In genomic region chr1:119714583-119714982, GRCh38 we compare ENCODE assay signal across 12 cellular contexts. TPM values are rescaled to one million over a fixed set of nuclear protein-coding genes. Genes with fewer than 3 reads are reported as not detected.
DNase-seq lines count a peak whose midpoint lies in the region; ATAC-seq and TF ChIP-seq lines count a peak whose summit lies in the region.
"Had no signal": no experiment of that assay in that cellular context is flagged by ENCODE, and none has a peak within 500 bp of the region (broad histone marks: within the 10 kb centered on the region; RNA-seq: fewer than 3 reads in every experiment).

No MANE protein-coding gene starts in this region.

- H3K9ac ChIP-seq in iPS-18a (ENCODE audit: low read length) = no peak overlapping the region

- peak in 1 of 2 donors; percentile 50 for DNase-seq in cardiac muscle cell (ENCODE audit: low read depth in 1 of 2, low spot score in 1 of 2)
- no peak for DNase-seq in Right ventricle myocardium superior
- DNase-seq in activated T-helper 2 cell treated with anti-CD3 and anti-CD28 coated beads, Interferon-gamma antibody, Interleukin-2, Interleukin-4, amounts not matched to agents 10 μg/mL and 5 μg/mL and 100 μg/mL, durations not matched to agents 14 hours and 24 hours and 36 hours (ENCODE audit: low spot score) = no peak
- DNase-seq in type B pancreatic cell (ENCODE audit: extremely low spot score, unreplicated experiment) = no peak
- DNase-seq in NOMO-1 (lab: John Stamatoyannopoulos, UW; ENCODE audit: unreplicated experiment in 2 of 2) = no peak
- no peak for DNase-seq in CD14-positive monocyte (ENCODE audit: low spot score)
- DNase-seq: activated CD4-positive, alpha-beta T cell treated with anti-CD3 and anti-CD28 coated beads for 1 hour; CD4-positive, alpha-beta memory T cell; Karpas-422 had no signal

- peaks cover 48% of the 10 kb centered on the region for H3K4me1 Mint-ChIP-seq in activated T-helper 2 cell treated with anti-CD3 and anti-CD28 coated beads, Interferon-gamma antibody, Interleukin-2, Interleukin-4, amounts not matched to agents 10 μg/mL and 5 μg/mL and 100 μg/mL, durations not matched to agents 14 hours and 24 hours and 36 hours (ENCODE audit: low read depth)
- H3K4me1 Mint-ChIP-seq in type B pancreatic cell (ENCODE audit: unreplicated experiment) (peaks cover 52% of the 10 kb centered on the region), CD14-positive monocyte (peaks cover 50% of the 10 kb centered on the region)

- H3K36me3 Mint-ChIP-seq in activated T-helper 2 cell treated with anti-CD3 and anti-CD28 coated beads, Interferon-gamma antibody, Interleukin-2, Interleukin-4, amounts not matched to agents 10 μg/mL and 5 μg/mL and 100 μg/mL, durations not matched to agents 14 hours and 24 hours and 36 hours (ENCODE audit: low read depth) = peaks cover 23% of the 10 kb centered on the region
- H3K36me3 Mint-ChIP-seq in type B pancreatic cell (peaks cover 10% of the 10 kb centered on the region), CD14-positive monocyte (no peaks in the 10 kb centered on the region)

- H3K27me3 ChIP-seq in cardiac muscle cell (no peaks in the 10 kb centered on the region), iPS-18a (ENCODE audit: control insufficient read depth, insufficient read depth, low read length) (no peaks in the 10 kb centered on the region)

- H3K36me3 ChIP-seq in cardiac muscle cell (no peaks in the 10 kb centered on the region), iPS-18a (ENCODE audit: control insufficient read depth, low read depth, low read length) (peaks cover 12% of the 10 kb centered on the region)

- intact Hi-C loops in Right ventricle myocardium superior (cut with DNase I) (no loop called here), CD14-positive monocyte (cut with micrococcal nuclease) (no loop called here)
- intact Hi-C loops in activated T-helper 2 cell treated with anti-CD3 and anti-CD28 coated beads, Interferon-gamma antibody, Interleukin-2, Interleukin-4, amounts not matched to agents 10 μg/mL and 5 μg/mL and 100 μg/mL, durations not matched to agents 14 hours and 24 hours and 36 hours (cut with micrococcal nuclease) = loop anchor here (5.0 kb wide), 1 partner anchor 67 kb away; the partner anchor contains the start of gene ZNF697

- peaks cover 12% of the 10 kb centered on the region for H3K27me3 Mint-ChIP-seq in activated T-helper 2 cell treated with anti-CD3 and anti-CD28 coated beads, Interferon-gamma antibody, Interleukin-2, Interleukin-4, amounts not matched to agents 10 μg/mL and 5 μg/mL and 100 μg/mL, durations not matched to agents 14 hours and 24 hours and 36 hours (ENCODE audit: low read depth)
- H3K27me3 Mint-ChIP-seq in type B pancreatic cell (no peaks in the 10 kb centered on the region), CD14-positive monocyte (ENCODE audit: low read depth in 3 of 3) (peaks cover 2 to 10% (median 9%) of the 10 kb centered on the region in 3 donors)

- no peak for ATAC-seq in Right ventricle myocardium superior (ENCODE audit: poor library complexity)
- ATAC-seq in GM21367 (IDR thresholded peaks at IDR 0.05; ENCODE audit: unreplicated experiment) = no peak

- TF ChIP-seq CTCF in cardiac muscle cell (IDR thresholded peaks at IDR 0.05; ENCODE audit: low read depth, low read length) (no peak), type B pancreatic cell (conservative IDR thresholded peaks at IDR 0.05) (no peak), CD14-positive monocyte (IDR thresholded peaks at IDR 0.05) (no peak)

- peaks cover 14% of the 10 kb centered on the region for H3K4me1 ChIP-seq in cardiac muscle cell (ENCODE audit: low read depth)
- H3K4me1 ChIP-seq in iPS-18a (ENCODE audit: control insufficient read depth, low read depth, low read length) = peaks cover 28% of the 10 kb centered on the region

- no peaks in the 10 kb centered on the region for H3K9me3 Mint-ChIP-seq in activated T-helper 2 cell treated with anti-CD3 and anti-CD28 coated beads, Interferon-gamma antibody, Interleukin-2, Interleukin-4, amounts not matched to agents 10 μg/mL and 5 μg/mL and 100 μg/mL, durations not matched to agents 14 hours and 24 hours and 36 hours
- H3K9me3 Mint-ChIP-seq in type B pancreatic cell (no peaks in the 10 kb centered on the region), CD14-positive monocyte (peaks cover 0 to 3% (median 0%) of the 10 kb centered on the region in 7 donors)
- H3K9me3 Mint-ChIP-seq: central memory CD8-positive, alpha-beta T cell had no signal

- no peak overlapping the region for H3K27ac Mint-ChIP-seq in activated T-helper 2 cell treated with anti-CD3 and anti-CD28 coated beads, Interferon-gamma antibody, Interleukin-2, Interleukin-4, amounts not matched to agents 10 μg/mL and 5 μg/mL and 100 μg/mL, durations not matched to agents 14 hours and 24 hours and 36 hours
- H3K27ac Mint-ChIP-seq in type B pancreatic cell (peak overlapping the region; percentile 94), CD14-positive monocyte (no peak overlapping the region)

- H3K9me3 ChIP-seq in cardiac muscle cell (ENCODE audit: low read depth) = no peaks in the 10 kb centered on the region
- H3K9me3 ChIP-seq in iPS-18a (ENCODE audit: control insufficient read depth, low read depth, low read length) = no peaks in the 10 kb centered on the region

- H3K4me3 Mint-ChIP-seq in activated T-helper 2 cell treated with anti-CD3 and anti-CD28 coated beads, Interferon-gamma antibody, Interleukin-2, Interleukin-4, amounts not matched to agents 10 μg/mL and 5 μg/mL and 100 μg/mL, durations not matched to agents 14 hours and 24 hours and 36 hours (ENCODE audit: low read depth) = peak overlapping the region; percentile 86
- peak overlapping the region; percentile 94 for H3K4me3 Mint-ChIP-seq in type B pancreatic cell
- no peak overlapping the region for H3K4me3 Mint-ChIP-seq in CD14-positive monocyte
- H3K4me3 Mint-ChIP-seq: central memory CD8-positive, alpha-beta T cell had no signal

- peak overlapping the region; percentile 50 for H3K27ac ChIP-seq in cardiac muscle cell
- no peak overlapping the region for H3K27ac ChIP-seq in iPS-18a (ENCODE audit: low read length)

- H3K4me3 ChIP-seq in cardiac muscle cell = no peak overlapping the region
- peak overlapping the region; percentile 83 for H3K4me3 ChIP-seq in iPS-18a (ENCODE audit: low read length)

RNA-seq across cellular contexts. Expression of gene PHGDH, which starts 2.8 kb away (rescaled TPM):
- 71.5 and 86.9 TPM in 2 replicates for total RNA-seq in cardiac muscle cell
- polyA plus RNA-seq in cardiac muscle cell = 89.8 and 124 TPM in 2 replicates
- 10.5 TPM for total RNA-seq in Right ventricle myocardium superior
- 58.7 and 61.6 TPM in 2 replicates for total RNA-seq in activated T-helper 2 cell treated with anti-CD3 and anti-CD28 coated beads, Interferon-gamma antibody, Interleukin-2, Interleukin-4, amounts not matched to agents 10 μg/mL and 5 μg/mL and 100 μg/mL, durations not matched to agents 14 hours and 24 hours and 36 hours
- 195 and 217 TPM in 2 replicates for total RNA-seq in type B pancreatic cell (ENCODE audit: low replicate concordance)
- under 1 TPM; 0.20 to 0.44 TPM for polyA plus RNA-seq in CD14-positive monocyte

RNA-seq across cellular contexts. Expression of gene HMGCS2, which starts 54.1 kb away (rescaled TPM):
- total RNA-seq in cardiac muscle cell (not detected in 2 replicates), Right ventricle myocardium superior (210 TPM), type B pancreatic cell (ENCODE audit: low replicate concordance) (19.1 and 34.7 TPM in 2 replicates)
- polyA plus RNA-seq in cardiac muscle cell (0.15 TPM in 1 of 2 replicates, not detected in the other), CD14-positive monocyte (not detected)
- not detected in 2 replicates for total RNA-seq in activated T-helper 2 cell treated with anti-CD3 and anti-CD28 coated beads, Interferon-gamma antibody, Interleukin-2, Interleukin-4, amounts not matched to agents 10 μg/mL and 5 μg/mL and 100 μg/mL, durations not matched to agents 14 hours and 24 hours and 36 hours
- total RNA-seq: CD4-positive, alpha-beta memory T cell had no signal
- polyA plus RNA-seq: CD4-positive, alpha-beta memory T cell had no signal

Comparison
In these comparisons a context has a peak if more than half of its experiments do, and no peak if none do; other contexts are left out.
1. RNA of gene HMGCS2, which starts 54.1 kb away (total RNA-seq): 210 TPM in Right ventricle myocardium superior (single experiment) and 19.1 to 34.7 TPM in type B pancreatic cell; not detected in cardiac muscle cell and not detected in activated T-helper 2 cell treated with anti-CD3 and anti-CD28 coated beads, Interferon-gamma antibody, Interleukin-2, Interleukin-4, amounts not matched to agents 10 μg/mL and 5 μg/mL and 100 μg/mL, durations not matched to agents 14 hours and 24 hours and 36 hours; every median in the first group is over 10 times any median in the second.
2. H3K4me3 Mint-ChIP-seq: peak in activated T-helper 2 cell treated with anti-CD3 and anti-CD28 coated beads, Interferon-gamma antibody, Interleukin-2, Interleukin-4, amounts not matched to agents 10 μg/mL and 5 μg/mL and 100 μg/mL, durations not matched to agents 14 hours and 24 hours and 36 hours (single experiment) and type B pancreatic cell (single experiment); none in CD14-positive monocyte (0 of 2).